Comparison of ENCODE assay signal across 23 cellular contexts in genomic region chr2:114426756-114427155, GRCh38. TPM values are rescaled to one million over a fixed set of nuclear protein-coding genes. Genes with fewer than 3 reads are reported as not detected.
"Had no signal": no experiment of that assay in that cellular context is flagged by ENCODE, and none has a peak within 500 bp of the region (broad histone marks: within the 10 kb centered on the region; RNA-seq: fewer than 3 reads in every experiment).

No MANE protein-coding gene starts in this region.

- H3K27me3 ChIP-seq: pancreas, suprapubic skin, thyroid gland, upper lobe of right lung had no signal

- H3K36me3 ChIP-seq: left ventricle myocardium inferior, pancreas, prostate gland, suprapubic skin, thyroid gland, upper lobe of right lung had no signal

- DNase-seq: immature natural killer cell; kidney; left colon; left ventricle myocardium inferior; mucosa of descending colon; naive thymus-derived CD4-positive, alpha-beta T cell; pancreas; retina; stimulated activated CD4-positive, alpha-beta T cell treated with anti-CD3 and anti-CD28 coated beads, Interleukin-12 subunit alpha, Interleukin-12 subunit beta, amount 100 ng/mL, for 4 hours; stimulated activated CD4-positive, alpha-beta T cell treated with anti-CD3 and anti-CD28 coated beads, Interleukin-15, amount 100 ng/mL, for 24 hours; stimulated activated CD4-positive, alpha-beta T cell treated with anti-CD3 and anti-CD28 coated beads, Interleukin-4, amount 100 ng/mL, for 24 hours; stimulated activated naive CD4-positive, alpha-beta T cell; trophoblast cell; upper lobe of right lung had no signal

- H3K4me1 ChIP-seq: left ventricle myocardium inferior, pancreas, prostate gland, thyroid gland, upper lobe of right lung had no signal

- H3K4me3 ChIP-seq: left ventricle myocardium inferior, lung, mucosa of descending colon, pancreas, prostate gland, skin epidermis, suprapubic skin, thyroid gland, upper lobe of right lung had no signal

- H3K9me3 ChIP-seq: left ventricle myocardium inferior, mucosa of descending colon, pancreas, prostate gland, suprapubic skin, thyroid gland, upper lobe of right lung had no signal

- H3K27ac ChIP-seq: left ventricle myocardium inferior, pancreas, prostate gland, suprapubic skin, thyroid gland, upper lobe of right lung had no signal

RNA-seq across cellular contexts. Expression of gene DPP10, which starts 15.7 kb away (rescaled TPM):
- total RNA-seq: kidney; mesenteric fat pad; myocyte; naive thymus-derived CD4-positive, alpha-beta T cell; natural killer cell treated with Interleukin-12 subunit alpha and Interleukin-12 subunit beta and Interleukin-15 and Interleukin-18, amount 100 ng/mL, for 72 hours; osteoblast had no signal
- polyA plus RNA-seq: immature natural killer cell; naive thymus-derived CD4-positive, alpha-beta T cell had no signal
